In the genomic region with DNA sequence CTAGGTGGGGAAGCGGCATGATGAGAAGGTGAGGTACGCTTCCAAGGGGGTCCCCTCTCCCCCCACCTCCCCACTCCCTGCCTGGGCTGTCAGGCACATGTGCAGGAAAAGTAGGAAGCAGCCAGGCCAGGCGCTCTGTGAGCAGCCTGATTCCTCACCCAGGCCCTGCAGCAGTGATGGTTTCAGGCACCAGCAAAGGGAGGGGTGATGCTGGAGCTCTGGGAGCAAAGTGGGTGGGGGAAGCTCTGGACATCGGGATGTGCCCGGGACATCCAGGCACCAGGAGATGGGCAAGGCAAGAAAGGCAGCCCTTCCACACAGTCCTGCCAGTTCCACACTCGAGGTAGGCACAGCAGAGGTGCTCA, we compare ENCODE assay signal across 21 cellular contexts.
"Had no signal": no experiment of that assay in that cellular context is flagged by ENCODE, and none has a peak within 500 bp of the region (broad histone marks: within the 10 kb centered on the region; RNA-seq: fewer than 3 reads in every experiment).

No MANE protein-coding gene starts in this region.

- H3K27me3 ChIP-seq: upper lobe of left lung had no signal

- DNase-seq: activated CD4-positive, alpha-beta memory T cell treated with anti-CD3 and anti-CD28 coated beads, Interleukin-2, amount 10 ng/mL, durations not matched to agents 7 days and 5 days; activated CD4-positive, alpha-beta T cell treated with anti-CD3 and anti-CD28 coated beads for 48 hours; activated effector memory CD4-positive, alpha-beta T cell treated with Interleukin-2 at 50 U/mL for 16 hours; activated naive CD8-positive, alpha-beta T cell treated with anti-CD3 and anti-CD28 coated beads, Interleukin-2, amount 10 ng/mL, durations not matched to agents 7 days and 5 days; activated T-cell treated with anti-CD3 and anti-CD28 coated beads, Interleukin-2, amount 50 U/mL, for 72 hours; amniotic stem cell; cortex of kidney; endodermal cell; esophagus squamous epithelium; islet precursor cell; midbrain; stimulated activated CD4-positive, alpha-beta T cell treated with anti-CD3 and anti-CD28 coated beads, Interleukin-2, amount 100 ng/mL, for 48 hours; stimulated activated CD8-positive, alpha-beta memory T cell treated with anti-CD3 and anti-CD28 coated beads, Interleukin-4, amount 100 ng/mL, for 48 hours; stimulated activated naive CD4-positive, alpha-beta T cell treated with Interleukin-2 at 50 U/mL for 16 hours; SW 1271; T-helper 17 cell had no signal

- H3K4me1 ChIP-seq: parathyroid adenoma had no signal

- ATAC-seq: activated T-cell treated with anti-CD3 and anti-CD28 coated beads, Interleukin-2, amount 50 U/mL, for 72 hours; gastroesophageal sphincter; natural killer cell treated with Interleukin-12 subunit alpha and Interleukin-12 subunit beta and Interleukin-15 and Interleukin-18, amount 100 ng/mL, for 72 hours had no signal

- H3K9me3 ChIP-seq: esophagus squamous epithelium, gastroesophageal sphincter, thoracic aorta, upper lobe of left lung had no signal

- H3K27ac ChIP-seq: esophagus squamous epithelium, gastroesophageal sphincter, parathyroid adenoma, thoracic aorta, upper lobe of left lung had no signal

- H3K36me3 ChIP-seq: esophagus squamous epithelium, gastroesophageal sphincter, thoracic aorta, upper lobe of left lung had no signal

- H3K4me3 ChIP-seq: esophagus squamous epithelium, gastroesophageal sphincter, thoracic aorta, upper lobe of left lung had no signal

- H2AFZ ChIP-seq: parathyroid adenoma had no signal

- H3K9ac ChIP-seq: parathyroid adenoma had no signal
